Comparison of ENCODE assay signal across 9 cellular contexts in the genomic region with DNA sequence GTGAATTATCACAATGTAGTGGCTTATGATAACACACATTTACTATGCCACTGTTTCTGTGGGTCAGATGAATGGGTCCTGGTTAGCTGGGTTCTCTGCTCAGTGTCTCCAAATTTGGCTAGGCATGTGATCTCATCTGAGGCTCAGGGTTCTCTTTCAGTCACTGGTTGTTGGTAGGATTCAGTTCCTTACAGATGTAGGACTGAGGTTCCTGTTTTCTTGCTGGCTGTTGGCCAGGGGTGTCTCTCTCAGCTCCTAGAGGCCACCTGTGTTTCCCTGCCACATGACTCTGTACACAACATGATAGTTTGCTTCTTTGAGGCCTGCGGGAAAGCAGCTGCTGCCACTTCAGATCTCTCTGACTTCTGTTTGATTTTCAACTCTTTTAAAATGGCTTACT. TPM values are rescaled to one million over a fixed set of nuclear protein-coding genes. Genes with fewer than 3 reads are reported as not detected.
DNase-seq lines count a peak whose midpoint lies in the region; ATAC-seq and TF ChIP-seq lines count a peak whose summit lies in the region.
"Had no signal": no experiment of that assay in that cellular context is flagged by ENCODE, and none has a peak within 500 bp of the region (broad histone marks: within the 10 kb centered on the region; RNA-seq: fewer than 3 reads in every experiment).

No MANE protein-coding gene starts in this region.

- no peak overlapping the region for H3K4me3 Mint-ChIP-seq in glutamatergic neuron (ENCODE audit: unreplicated experiment)

- H3K27ac ChIP-seq in tibial artery, result no peak overlapping the region

- DNase-seq in DMS53 (lab: John Stamatoyannopoulos, UW), result peak; percentile 91
- DNase-seq in SIG-M5 (lab: John Stamatoyannopoulos, UW), result peak; percentile 77
- DNase-seq in left ventricle myocardium superior, result no peak
- peak; percentile 66 to 73 for DNase-seq in tibial artery
- DNase-seq in MG63, result no peak
- DNase-seq in glutamatergic neuron, result no peak

- peaks cover 45 to 84% (median 79%) of the 10 kb centered on the region in 3 donors for H3K36me3 ChIP-seq in tibial artery
- H3K36me3 ChIP-seq in MG63, result peaks cover 84% of the 10 kb centered on the region

- no peak for TF ChIP-seq CTCF in tibial artery (IDR thresholded peaks at IDR 0.05)
- TF ChIP-seq CTCF in glutamatergic neuron (IDR thresholded peaks at IDR 0.05; ENCODE audit: partially characterized antibody, unreplicated experiment), result no peak

- peaks cover 0 to 63% (median 38%) of the 10 kb centered on the region in 4 donors for H3K4me1 ChIP-seq in tibial artery

- H3K27ac Mint-ChIP-seq in glutamatergic neuron (ENCODE audit: unreplicated experiment), result no peak overlapping the region

- ATAC-seq in GM19372 (IDR thresholded peaks at IDR 0.05; ENCODE audit: low read depth, unreplicated experiment) (peak; percentile 95), HG03342 (IDR thresholded peaks at IDR 0.05; ENCODE audit: unreplicated experiment) (peak; percentile 94), left ventricle myocardium superior (peak; percentile 56)

- H3K36me3 Mint-ChIP-seq in glutamatergic neuron (ENCODE audit: unreplicated experiment), result peaks cover 5% of the 10 kb centered on the region

- H3K4me3 ChIP-seq in tibial artery (no peak overlapping the region), MG63 (no peak overlapping the region)

- H3K4me1 Mint-ChIP-seq in glutamatergic neuron (ENCODE audit: low read depth, unreplicated experiment), result peaks cover 3% of the 10 kb centered on the region

- intact Hi-C loops in left ventricle myocardium superior (cut with micrococcal nuclease), result no loop called here
- intact Hi-C loops in tibial artery (cut with DNase I; ENCODE audit: low total_unique reads), result no loop called here

- H3K9me3 Mint-ChIP-seq in glutamatergic neuron (ENCODE audit: unreplicated experiment), result peaks cover 2% of the 10 kb centered on the region

- no peaks in the 10 kb centered on the region for H3K27me3 Mint-ChIP-seq in glutamatergic neuron (ENCODE audit: unreplicated experiment)

- no peaks in the 10 kb centered on the region for H3K9me3 ChIP-seq in tibial artery
- no peaks in the 10 kb centered on the region for H3K9me3 ChIP-seq in MG63

- H3K27me3 ChIP-seq in tibial artery (no peaks in the 10 kb centered on the region), MG63 (no peaks in the 10 kb centered on the region)

RNA-seq across cellular contexts. Expression of a gene that starts 7.1 kb away (rescaled TPM):
- 31.6 TPM for total RNA-seq in left ventricle myocardium superior
- total RNA-seq in MG63 (2014; rRNA removed; shearing (Covaris generic); ENCODE audit: low replicate concordance), result 13.9 and 14.6 TPM in 2 replicates
- total RNA-seq in glutamatergic neuron (ENCODE audit: unreplicated experiment), result 37.5 TPM

RNA-seq across cellular contexts. Expression of a gene that starts 32.6 kb away (rescaled TPM):
- 49.4 TPM for total RNA-seq in left ventricle myocardium superior
- 55.7 and 62.7 TPM in 2 replicates for total RNA-seq in MG63 (2014; rRNA removed; shearing (Covaris generic); ENCODE audit: low replicate concordance)
- total RNA-seq in glutamatergic neuron (ENCODE audit: unreplicated experiment), result 61.7 TPM

RNA-seq across cellular contexts. Expression of a gene that starts 32.9 kb away (rescaled TPM):
- 161 TPM for total RNA-seq in left ventricle myocardium superior
- total RNA-seq in MG63 (2014; rRNA removed; shearing (Covaris generic); ENCODE audit: low replicate concordance), result 34.3 and 44.0 TPM in 2 replicates
- total RNA-seq in glutamatergic neuron (ENCODE audit: unreplicated experiment), result 92.5 TPM

RNA-seq across cellular contexts. Expression of a gene that starts 57.5 kb away (rescaled TPM):
- total RNA-seq in left ventricle myocardium superior (not detected), glutamatergic neuron (ENCODE audit: unreplicated experiment) (not detected)
- not detected in 2 replicates for total RNA-seq in MG63 (2014; rRNA removed; shearing (Covaris generic); ENCODE audit: low replicate concordance)
- total RNA-seq: H1 had no signal

Comparison
In these comparisons a context has a peak if more than half of its experiments do, and no peak if none do; other contexts are left out.
1. DNase-seq: peak in DMS53 (single experiment), SIG-M5 (single experiment) and tibial artery (2 of 2); none in left ventricle myocardium superior (single experiment), MG63 (single experiment) and glutamatergic neuron (single experiment).
2. Peak in every context shown above with its lines, with median percentiles within 50 percentile points of each other: ATAC-seq.